ENCODE assay signal across 11 cellular contexts in the genomic region with DNA sequence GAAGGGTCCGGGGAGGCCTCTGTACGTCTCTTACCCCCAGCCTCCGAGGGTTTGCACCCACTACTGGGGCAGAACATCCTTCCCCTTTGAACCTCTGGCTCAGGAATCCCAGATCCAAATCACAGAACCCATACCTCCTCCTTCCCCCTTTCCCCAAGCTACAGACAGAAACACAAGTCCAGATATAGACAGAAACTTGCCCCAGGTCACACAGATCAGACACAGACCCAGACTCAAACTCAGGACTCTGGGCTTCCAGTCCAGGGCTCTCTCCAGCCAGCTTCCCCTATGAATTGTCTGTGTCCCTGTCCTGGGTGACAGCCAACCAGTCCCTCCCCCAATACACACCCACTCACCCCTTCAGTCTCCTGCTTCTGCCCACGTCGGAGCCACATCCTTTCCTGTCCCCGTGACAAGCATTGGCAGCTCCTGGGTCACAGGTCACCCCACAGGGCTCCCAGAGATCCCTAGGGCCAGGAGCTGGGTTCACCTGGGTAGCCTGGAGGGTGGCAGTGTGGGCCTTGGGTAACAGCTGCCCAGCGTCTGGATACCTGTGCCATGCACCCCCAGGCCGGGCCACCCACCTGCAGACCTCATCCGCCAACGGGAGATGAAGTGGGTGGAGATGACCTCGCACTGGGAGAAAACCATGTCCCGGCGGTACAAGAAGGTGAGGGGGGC. TPM values are rescaled to one million over a fixed set of nuclear protein-coding genes. Genes with fewer than 3 reads are reported as not detected.
A peak's percentile ranks its signal among the peaks of the same experiment; 100 is the strongest.
DNase-seq lines count a peak whose midpoint lies in the region; ATAC-seq and TF ChIP-seq lines count a peak whose summit lies in the region.
"Had no signal": no experiment of that assay in that cellular context is flagged by ENCODE, and none has a peak within 500 bp of the region (broad histone marks: within the 10 kb centered on the region; RNA-seq: fewer than 3 reads in every experiment).

No MANE protein-coding gene starts in this region.

- H3K27me3 ChIP-seq in tibial nerve: peaks cover 0 to 12% of the 10 kb centered on the region in 2 donors

- peaks cover 62% of the 10 kb centered on the region for H3K4me1 Mint-ChIP-seq in activated CD8-positive, alpha-beta memory T cell treated with anti-CD3 and anti-CD28 coated beads, Interleukin-2, amount 10 ng/mL, durations not matched to agents 7 days and 5 days
- H3K4me1 Mint-ChIP-seq in activated T-cell treated with anti-CD3 and anti-CD28 coated beads, Interleukin-2, amount 50 U/mL, for 4 hours (ENCODE audit: low read depth): peaks cover 74% of the 10 kb centered on the region
- H3K4me1 Mint-ChIP-seq in memory B cell (peaks cover 39% of the 10 kb centered on the region), type B pancreatic cell (ENCODE audit: unreplicated experiment) (peaks cover 6% of the 10 kb centered on the region)

- H3K36me3 Mint-ChIP-seq in activated CD8-positive, alpha-beta memory T cell treated with anti-CD3 and anti-CD28 coated beads, Interleukin-2, amount 10 ng/mL, durations not matched to agents 7 days and 5 days: peaks cover 53% of the 10 kb centered on the region
- peaks cover 5% of the 10 kb centered on the region for H3K36me3 Mint-ChIP-seq in activated T-cell treated with anti-CD3 and anti-CD28 coated beads, Interleukin-2, amount 50 U/mL, for 4 hours (ENCODE audit: insufficient read depth)
- H3K36me3 Mint-ChIP-seq in memory B cell (peaks cover 21% of the 10 kb centered on the region), type B pancreatic cell (no peaks in the 10 kb centered on the region)

- WGBS in tibial nerve, 2 donors: 52 to 64% methylated on average over 6 to 13 of the region's 13 CpGs

- H3K9me3 Mint-ChIP-seq in activated CD8-positive, alpha-beta memory T cell treated with anti-CD3 and anti-CD28 coated beads, Interleukin-2, amount 10 ng/mL, durations not matched to agents 7 days and 5 days (ENCODE audit: low read depth): no peaks in the 10 kb centered on the region
- H3K9me3 Mint-ChIP-seq in activated T-cell treated with anti-CD3 and anti-CD28 coated beads, Interleukin-2, amount 50 U/mL, for 4 hours: no peaks in the 10 kb centered on the region
- H3K9me3 Mint-ChIP-seq in memory B cell: no peaks in the 10 kb centered on the region
- H3K9me3 Mint-ChIP-seq in type B pancreatic cell: no peaks in the 10 kb centered on the region

- TF ChIP-seq CTCF in tibial nerve (IDR thresholded peaks at IDR 0.05) (no peak), type B pancreatic cell (conservative IDR thresholded peaks at IDR 0.05) (no peak)

- no peaks in the 10 kb centered on the region for H3K9me3 ChIP-seq in tibial nerve
- H3K9me3 ChIP-seq: A549 had no signal

- no peaks in the 10 kb centered on the region for H3K27me3 Mint-ChIP-seq in activated CD8-positive, alpha-beta memory T cell treated with anti-CD3 and anti-CD28 coated beads, Interleukin-2, amount 10 ng/mL, durations not matched to agents 7 days and 5 days
- H3K27me3 Mint-ChIP-seq in activated T-cell treated with anti-CD3 and anti-CD28 coated beads, Interleukin-2, amount 50 U/mL, for 4 hours (ENCODE audit: low read depth): no peaks in the 10 kb centered on the region
- H3K27me3 Mint-ChIP-seq in memory B cell: no peaks in the 10 kb centered on the region
- H3K27me3 Mint-ChIP-seq in type B pancreatic cell: peaks cover 7% of the 10 kb centered on the region

- ATAC-seq in activated CD8-positive, alpha-beta memory T cell treated with anti-CD3 and anti-CD28 coated beads, Interleukin-2, amount 10 ng/mL, durations not matched to agents 7 days and 5 days: no peak
- no peak for ATAC-seq in activated T-cell treated with anti-CD3 and anti-CD28 coated beads, Interleukin-2, amount 50 U/mL, for 4 hours
- ATAC-seq in memory B cell (ENCODE audit: low read depth): no peak
- ATAC-seq: A549 had no signal

- DNase-seq in activated CD8-positive, alpha-beta memory T cell treated with anti-CD3 and anti-CD28 coated beads, Interleukin-2, amount 10 ng/mL, durations not matched to agents 7 days and 5 days: peak; percentile 85
- no peak for DNase-seq in activated CD8-positive, alpha-beta memory T cell treated with anti-CD3 and anti-CD28 coated beads, Interleukin-2, amount 50 U/mL, for 48 hours
- DNase-seq in activated T-cell treated with anti-CD3 and anti-CD28 coated beads, Interleukin-2, amount 50 U/mL, for 4 hours: peak; percentile 44
- DNase-seq in memory B cell (ENCODE audit: low spot score in 2 of 2) (no peak), tibial nerve (ENCODE audit: low spot score in 2 of 2) (no peak), type B pancreatic cell (ENCODE audit: extremely low spot score, unreplicated experiment) (no peak), NK-92 (lab: John Stamatoyannopoulos, UW; ENCODE audit: unreplicated experiment) (no peak), SHP77 (lab: John Stamatoyannopoulos, UW) (no peak)
- DNase-seq: RPMI8226 had no signal

- peaks cover 0 to 9% (median 0%) of the 10 kb centered on the region in 3 donors for H3K36me3 ChIP-seq in tibial nerve

- TF ChIP-seq EP300 in tibial nerve (IDR thresholded peaks at IDR 0.05): no peak

- H3K27ac Mint-ChIP-seq in activated CD8-positive, alpha-beta memory T cell treated with anti-CD3 and anti-CD28 coated beads, Interleukin-2, amount 10 ng/mL, durations not matched to agents 7 days and 5 days: peak overlapping the region; percentile 86
- H3K27ac Mint-ChIP-seq in memory B cell: peak overlapping the region; percentile 88
- H3K27ac Mint-ChIP-seq in type B pancreatic cell: no peak overlapping the region

- CTCF ChIA-PET in activated CD8-positive, alpha-beta memory T cell treated with anti-CD3 and anti-CD28 coated beads, Interleukin-2, amount 10 ng/mL, durations not matched to agents 7 days and 5 days (lab: Charles Lee): interaction anchor here (1.2 to 5.8 kb wide), 11 partner anchors 9 to 100 kb away, joined by 3 to 96 read pairs (median 7); a partner anchor contains a TSS

- peak overlapping the region in 3 of 4 donors; percentile 42 to 80 (median 47) for H3K27ac ChIP-seq in tibial nerve
- H3K27ac ChIP-seq: epithelial cell of prostate had no signal

- peaks cover 0 to 59% (median 41%) of the 10 kb centered on the region in 4 donors for H3K4me1 ChIP-seq in tibial nerve

- peak overlapping the region; percentile 90 for H3K4me3 Mint-ChIP-seq in activated CD8-positive, alpha-beta memory T cell treated with anti-CD3 and anti-CD28 coated beads, Interleukin-2, amount 10 ng/mL, durations not matched to agents 7 days and 5 days
- peak overlapping the region; percentile 88 for H3K4me3 Mint-ChIP-seq in activated T-cell treated with anti-CD3 and anti-CD28 coated beads, Interleukin-2, amount 50 U/mL, for 4 hours
- H3K4me3 Mint-ChIP-seq in memory B cell: peak overlapping the region; percentile 93
- H3K4me3 Mint-ChIP-seq in type B pancreatic cell: no peak overlapping the region

- no peak for TF ChIP-seq POLR2A in tibial nerve (IDR thresholded peaks at IDR 0.05)

- peak overlapping the region in 2 of 4 donors; percentile 31 to 51 for H3K4me3 ChIP-seq in tibial nerve
- H3K4me3 ChIP-seq: A549 had no signal

RNA-seq across cellular contexts. Expression of a gene that starts 0.8 kb away (rescaled TPM):
- 100 to 1,000 TPM; 278 to 312 TPM for total RNA-seq in activated CD8-positive, alpha-beta memory T cell treated with anti-CD3 and anti-CD28 coated beads, Interleukin-2, amount 10 ng/mL, durations not matched to agents 7 days and 5 days
- 10 to 100 TPM; 63.5 to 90.1 (median 68.5) TPM for total RNA-seq in activated T-cell treated with anti-CD3 and anti-CD28 coated beads, Interleukin-2, amount 50 U/mL, for 4 hours
- 1 to 10 TPM; 1.5 to 4.5 (median 2.2) TPM for total RNA-seq in tibial nerve
- 0.87 TPM in 1 of 2 replicates, not detected in the other for total RNA-seq in type B pancreatic cell (ENCODE audit: low replicate concordance)

RNA-seq across cellular contexts. Expression of a gene that starts 3.0 kb away (rescaled TPM):
- total RNA-seq in activated CD8-positive, alpha-beta memory T cell treated with anti-CD3 and anti-CD28 coated beads, Interleukin-2, amount 10 ng/mL, durations not matched to agents 7 days and 5 days: 100 to 1,000 TPM; 309 to 360 TPM
- total RNA-seq in activated T-cell treated with anti-CD3 and anti-CD28 coated beads, Interleukin-2, amount 50 U/mL, for 4 hours: 100 to 1,000 TPM; 262 to 265 (median 264) TPM
- 10 to 100 TPM; 50.6 to 97.8 (median 72.7) TPM for total RNA-seq in tibial nerve
- total RNA-seq in type B pancreatic cell (ENCODE audit: low replicate concordance): 137 TPM in 2 replicates

RNA-seq across cellular contexts. Expression of a gene that starts 10.8 kb away (rescaled TPM):
- 1 to 10 TPM; 1.3 TPM for total RNA-seq in activated CD8-positive, alpha-beta memory T cell treated with anti-CD3 and anti-CD28 coated beads, Interleukin-2, amount 10 ng/mL, durations not matched to agents 7 days and 5 days
- 1 to 10 TPM; 1.4 to 2.2 (median 1.5) TPM for total RNA-seq in activated T-cell treated with anti-CD3 and anti-CD28 coated beads, Interleukin-2, amount 50 U/mL, for 4 hours
- total RNA-seq in tibial nerve (1 to 10 TPM; 1.8 to 5.9 (median 4.3) TPM), type B pancreatic cell (ENCODE audit: low replicate concordance) (0.31 and 1.5 TPM in 2 replicates)

RNA-seq across cellular contexts. Expression of a gene that starts 12.9 kb away (rescaled TPM):
- 10 to 100 TPM; 49.6 to 80.5 TPM for total RNA-seq in activated CD8-positive, alpha-beta memory T cell treated with anti-CD3 and anti-CD28 coated beads, Interleukin-2, amount 10 ng/mL, durations not matched to agents 7 days and 5 days
- 10 to 100 TPM; 36.2 to 40.0 (median 36.2) TPM for total RNA-seq in activated T-cell treated with anti-CD3 and anti-CD28 coated beads, Interleukin-2, amount 50 U/mL, for 4 hours
- 10 to 100 TPM; 22.7 to 39.0 (median 36.4) TPM for total RNA-seq in tibial nerve
- 29.5 and 41.2 TPM in 2 replicates for total RNA-seq in type B pancreatic cell (ENCODE audit: low replicate concordance)

RNA-seq across cellular contexts. Expression of a gene that starts 23.6 kb away (rescaled TPM):
- 10 to 100 TPM; 63.3 to 65.0 TPM for total RNA-seq in activated CD8-positive, alpha-beta memory T cell treated with anti-CD3 and anti-CD28 coated beads, Interleukin-2, amount 10 ng/mL, durations not matched to agents 7 days and 5 days
- total RNA-seq in activated T-cell treated with anti-CD3 and anti-CD28 coated beads, Interleukin-2, amount 50 U/mL, for 4 hours: 10 to 100 TPM; 90.3 to 97.2 (median 92.7) TPM
- total RNA-seq in tibial nerve (10 to 100 TPM; 36.9 to 69.3 (median 47.1) TPM), type B pancreatic cell (ENCODE audit: low replicate concordance) (55.5 and 57.0 TPM in 2 replicates)

Comparison
In these comparisons a context has a peak if more than half of its experiments do, and no peak if none do; other contexts are left out.
1. DNase-seq: peak in activated CD8-positive, alpha-beta memory T cell treated with anti-CD3 and anti-CD28 coated beads, Interleukin-2, amount 10 ng/mL, durations not matched to agents 7 days and 5 days (single experiment) and activated T-cell treated with anti-CD3 and anti-CD28 coated beads, Interleukin-2, amount 50 U/mL, for 4 hours (single experiment); none in activated CD8-positive, alpha-beta memory T cell treated with anti-CD3 and anti-CD28 coated beads, Interleukin-2, amount 50 U/mL, for 48 hours (single experiment), memory B cell (0 of 2), tibial nerve (0 of 2), type B pancreatic cell (single experiment), NK-92 (single experiment) and SHP77 (0 of 2).
2. RNA of a gene that starts 0.8 kb away (total RNA-seq): 278 to 312 TPM in activated CD8-positive, alpha-beta memory T cell treated with anti-CD3 and anti-CD28 coated beads, Interleukin-2, amount 10 ng/mL, durations not matched to agents 7 days and 5 days and 63.5 to 90.1 TPM in activated T-cell treated with anti-CD3 and anti-CD28 coated beads, Interleukin-2, amount 50 U/mL, for 4 hours; 1.5 to 4.5 TPM in tibial nerve and 0.87 TPM in type B pancreatic cell; every median in the first group is over 10 times any median in the second.